18 cellular contexts compared by ENCODE assay signal in the genomic region with DNA sequence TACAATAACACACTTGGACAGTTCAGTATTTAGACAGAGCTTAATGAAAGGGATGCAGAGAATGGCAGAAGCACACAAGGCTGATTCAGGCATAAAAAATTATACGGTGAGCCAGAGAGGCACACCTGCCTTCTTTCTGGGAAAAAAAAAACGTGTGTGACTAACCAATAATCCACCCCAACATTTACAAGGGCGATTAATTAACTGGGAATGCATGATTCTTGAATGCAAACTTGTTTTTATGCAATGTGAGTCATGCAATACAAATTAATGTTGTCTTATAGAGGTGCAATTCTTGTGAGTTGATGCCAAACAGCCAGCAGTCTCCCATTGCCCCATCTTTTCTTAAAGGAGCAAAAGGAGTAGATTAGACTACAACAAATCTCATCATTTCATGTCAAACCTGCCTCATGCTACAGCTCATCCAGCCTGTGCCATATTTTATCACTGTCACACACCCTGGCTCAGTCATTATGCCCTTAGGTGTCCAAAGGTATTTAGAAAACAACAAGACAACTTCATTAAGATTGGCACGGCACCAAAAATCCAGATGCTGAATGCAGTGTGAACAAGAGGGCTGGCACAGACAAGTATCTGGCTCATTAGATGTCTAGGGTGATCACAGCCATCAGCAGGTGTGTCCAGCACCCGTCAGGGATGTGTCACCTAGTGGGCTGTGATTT.
DNase-seq lines count a peak whose midpoint lies in the region; ATAC-seq and TF ChIP-seq lines count a peak whose summit lies in the region.
"Had no signal": no experiment of that assay in that cellular context is flagged by ENCODE, and none has a peak within 500 bp of the region (broad histone marks: within the 10 kb centered on the region; RNA-seq: fewer than 3 reads in every experiment).

No MANE protein-coding gene starts in this region.

- no peaks in the 10 kb centered on the region for H3K9me3 ChIP-seq in mammary epithelial cell (replicated peaks; ENCODE audit: insufficient read depth, low read length)
- H3K9me3 ChIP-seq: heart right ventricle, lower lobe of right lung, transverse colon had no signal

- no peaks in the 10 kb centered on the region for H3K79me2 ChIP-seq in mammary epithelial cell (ENCODE audit: insufficient read depth, low read length)

- in situ Hi-C loops in mammary epithelial cell (cut with MboI; ENCODE audit: low sequenced_read_pairs in 2 of 2): loop anchor here in 1 of 2 donors (10.0 kb wide), 3 partner anchors 110 to 720 kb away; a partner anchor contains a TSS

- no TSS peak for BruUV-seq in mammary epithelial cell (replicated peaks; lab: Mats Ljungman, UMichigan)

- H3K36me3 ChIP-seq in mammary epithelial cell (ENCODE audit: insufficient read depth, low read length): no peaks in the 10 kb centered on the region
- H3K36me3 ChIP-seq: heart right ventricle, lower lobe of right lung, transverse colon had no signal

- peak overlapping the region; percentile 61 for H3K4me2 ChIP-seq in mammary epithelial cell (ENCODE audit: insufficient read depth, low read depth, low read length)
- H3K4me2 ChIP-seq: GM23338 had no signal

- peak overlapping the region; percentile 41 for H3K9ac ChIP-seq in mammary epithelial cell (ENCODE audit: insufficient read depth, low read length)

- peaks cover 18% of the 10 kb centered on the region for H3K4me1 ChIP-seq in mammary epithelial cell (ENCODE audit: insufficient read depth, low read length)
- H3K4me1 ChIP-seq: heart right ventricle, lower lobe of right lung, transverse colon had no signal

- DNase-seq in LHCN-M2 (ENCODE audit: low read depth) (peak; percentile 12), NCI-H2171 treated with DMSO at 0.1 percent for 48 hours (lab: John Stamatoyannopoulos, UW) (peak; percentile 67), mammary epithelial cell (peak; percentile 95), renal cortical epithelial cell (ENCODE audit: low read depth) (peak; percentile 96), HEK293T (ENCODE audit: extremely low spot score) (no peak)
- no peak for DNase-seq in stimulated activated CD4-positive, alpha-beta T cell treated with anti-CD3 and anti-CD28 coated beads, Interleukin-4, amount 100 ng/mL, for 4 hours
- DNase-seq: activated CD4-positive, alpha-beta T cell treated with anti-CD3 and anti-CD28 coated beads, Interleukin-2, amount 10 ng/mL, durations not matched to agents 7 days and 5 days; anterior cingulate cortex; EL; heart right ventricle; Kasumi-1; lower lobe of right lung; NCI-H187; occipital lobe; T-helper 1 cell; transverse colon had no signal

- dilution Hi-C loops in mammary epithelial cell (cut with HindIII; ENCODE audit: low sequenced_read_pairs): no loop called here

- TF ChIP-seq CTCF in mammary epithelial cell (conservative IDR thresholded peaks at IDR 0.05 in 1 of 2, IDR thresholded peaks at IDR 0.05 in 1 of 2; ENCODE audit: extremely low read depth in 1 of 2, insufficient read depth in 1 of 2, low read depth in 1 of 2, low read length in 2 of 2): no peak

- H4K20me1 ChIP-seq in mammary epithelial cell (ENCODE audit: insufficient read depth, low read length): no peaks in the 10 kb centered on the region

- POLR2A ChIA-PET in HEK293T (lab: Yijun Ruan, JAX): no interaction called here

- no peak for ATAC-seq in GM21360 (IDR thresholded peaks at IDR 0.05; ENCODE audit: unreplicated experiment)
- ATAC-seq: GM23338, heart right ventricle, lower lobe of right lung had no signal

- H2AFZ ChIP-seq in mammary epithelial cell (ENCODE audit: low read depth, low read length): peak overlapping the region; percentile 67
- H2AFZ ChIP-seq: GM23338 had no signal

- WGBS in mammary epithelial cell (ENCODE audit: low coverage, missing lambda C conversion rate): 2% methylated on average over 5 of the region's 5 CpGs

- peak overlapping the region; percentile 89 for H3K27ac ChIP-seq in mammary epithelial cell (ENCODE audit: insufficient read depth, low read depth, low read length)
- H3K27ac ChIP-seq: heart right ventricle, lower lobe of right lung, transverse colon had no signal

- H3K4me3 ChIP-seq in mammary epithelial cell (replicated peaks in 1 of 3; ENCODE audit: insufficient read depth in 1 of 3, low read depth in 2 of 3, low read length in 3 of 3): no peak overlapping the region
- H3K4me3 ChIP-seq: GM23338, heart right ventricle, lower lobe of right lung, transverse colon had no signal

- intact Hi-C loops in mammary epithelial cell (cut with micrococcal nuclease): loop anchor here (1.0 to 5.0 kb wide), 4 partner anchors 106 to 719 kb away; no protein-coding TSS in a partner anchor

- H3K27me3 ChIP-seq in mammary epithelial cell (ENCODE audit: insufficient read depth, low read length): no peaks in the 10 kb centered on the region
- H3K27me3 ChIP-seq: heart right ventricle, transverse colon had no signal

- CTCF ChIA-PET in mammary epithelial cell (lab: Charles Lee; ENCODE audit: low non-redundant PET) (interaction anchor here (0.6 to 0.7 kb wide), 2 partner anchors 535 to 722 kb away, joined by 3 to 4 read pairs; no protein-coding TSS in a partner anchor), HEK293T (lab: Yijun Ruan, JAX) (no interaction called here)

TF ChIP-seq in HEK293T, 16 proteins besides CTCF, POLR2A, EP300 and RAD21:
- TF ChIP-seq ZNF384 (IDR thresholded peaks at IDR 0.05) (no peak), L3MBTL2 (conservative IDR thresholded peaks at IDR 0.05) (no peak), FOXM1 (IDR thresholded peaks at IDR 0.05; ENCODE audit: borderline replicate concordance) (no peak), SP1 (IDR thresholded peaks at IDR 0.05) (no peak), FOXA1 (IDR thresholded peaks at IDR 0.05) (no peak), TARDBP (IDR thresholded peaks at IDR 0.05) (no peak)

Comparison
In these comparisons a context has a peak if more than half of its experiments do, and no peak if none do; other contexts are left out.
1. DNase-seq: peak in LHCN-M2 (single experiment), NCI-H2171 treated with DMSO at 0.1 percent for 48 hours (single experiment), mammary epithelial cell (single experiment) and renal cortical epithelial cell (single experiment); none in HEK293T (single experiment) and stimulated activated CD4-positive, alpha-beta T cell treated with anti-CD3 and anti-CD28 coated beads, Interleukin-4, amount 100 ng/mL, for 4 hours (0 of 2).